9 cellular contexts compared by ENCODE assay signal in genomic region chr10:5563991-5564536, GRCh38. TPM values are rescaled to one million over a fixed set of nuclear protein-coding genes. Genes with fewer than 3 reads are reported as not detected.
DNase-seq lines count a peak whose midpoint lies in the region; ATAC-seq and TF ChIP-seq lines count a peak whose summit lies in the region.
"Had no signal": no experiment of that assay in that cellular context is flagged by ENCODE, and none has a peak within 500 bp of the region (broad histone marks: within the 10 kb centered on the region; RNA-seq: fewer than 3 reads in every experiment).

No MANE protein-coding gene starts in this region.

- peaks cover 0 to 26% (median 0%) of the 10 kb centered on the region in 4 donors for H3K4me1 ChIP-seq in Peyer's patch
- no peaks in the 10 kb centered on the region for H3K4me1 ChIP-seq in lower lobe of right lung
- H3K4me1 ChIP-seq in stomach smooth muscle (ENCODE audit: control insufficient read depth, insufficient read depth, low read length): peaks cover 26% of the 10 kb centered on the region

- H3K9me3 ChIP-seq in Peyer's patch (no peaks in the 10 kb centered on the region), lower lobe of right lung (no peaks in the 10 kb centered on the region), stomach smooth muscle (ENCODE audit: control insufficient read depth in 2 of 2, low read length in 2 of 2) (no peaks in the 10 kb centered on the region)

- H3K36me3 ChIP-seq in Peyer's patch: no peaks in the 10 kb centered on the region
- no peaks in the 10 kb centered on the region for H3K36me3 ChIP-seq in lower lobe of right lung
- no peaks in the 10 kb centered on the region for H3K36me3 ChIP-seq in stomach smooth muscle (ENCODE audit: control insufficient read depth in 2 of 2, insufficient read depth in 2 of 2, low read length in 2 of 2)

- no peak overlapping the region for H3K9ac ChIP-seq in stomach smooth muscle (ENCODE audit: low read length in 2 of 2)

- peak overlapping the region in 3 of 4 donors; percentile 7 to 55 (median 40) for H3K27ac ChIP-seq in Peyer's patch
- H3K27ac ChIP-seq in lower lobe of right lung: no peak overlapping the region
- peak overlapping the region; percentile 37 for H3K27ac ChIP-seq in stomach smooth muscle (ENCODE audit: low read length)

- no peak for TF ChIP-seq POLR2A in Peyer's patch (IDR thresholded peaks at IDR 0.05)

- ATAC-seq in lower lobe of right lung: no peak
- no peak for ATAC-seq in HG02973 (IDR thresholded peaks at IDR 0.05; ENCODE audit: unreplicated experiment)

- H3K4me3 ChIP-seq in Peyer's patch (no peak overlapping the region), lower lobe of right lung (no peak overlapping the region), stomach smooth muscle (ENCODE audit: low read length in 2 of 2) (no peak overlapping the region)
- H3K4me3 ChIP-seq: lung had no signal

- DNase-seq in Peyer's patch (peak in 2 of 3 donors; percentile 44 to 45), lower lobe of right lung (peak; percentile 39), KG1 (lab: John Stamatoyannopoulos, UW) (no peak), anterior cingulate cortex (lab: John Stamatoyannopoulos, UW) (no peak), midbrain (lab: John Stamatoyannopoulos, UW) (no peak)
- peak; percentile 23 for DNase-seq in activated T-helper 9 cell treated with anti-CD3 and anti-CD28 coated beads, Interleukin-2, amount 50 U/mL, for 16 hours (ENCODE audit: low read depth)

- no peak for TF ChIP-seq CTCF in Peyer's patch (IDR thresholded peaks at IDR 0.05)
- no peak for TF ChIP-seq CTCF in lower lobe of right lung (IDR thresholded peaks at IDR 0.05)

- intact Hi-C loops in lower lobe of right lung (cut with DNase I): no loop called here

- H3K27me3 ChIP-seq in Peyer's patch (no peaks in the 10 kb centered on the region), lower lobe of right lung (ENCODE audit: low read depth) (no peaks in the 10 kb centered on the region), stomach smooth muscle (ENCODE audit: control insufficient read depth in 1 of 2, insufficient read depth in 2 of 2, low read length in 2 of 2) (no peaks in the 10 kb centered on the region)

RNA-seq across cellular contexts. Expression of gene CALML3, which starts 39.3 kb away (rescaled TPM):
- total RNA-seq in Peyer's patch: not detected
- total RNA-seq in lower lobe of right lung: not detected

Comparison
In these comparisons a context has a peak if more than half of its experiments do, and no peak if none do; other contexts are left out.
1. DNase-seq: peak in Peyer's patch (2 of 3), activated T-helper 9 cell treated with anti-CD3 and anti-CD28 coated beads, Interleukin-2, amount 50 U/mL, for 16 hours (single experiment) and lower lobe of right lung (single experiment); none in KG1 (single experiment), anterior cingulate cortex (0 of 58) and midbrain (single experiment).